Comparison of ENCODE assay signal across 23 cellular contexts in the genomic region with DNA sequence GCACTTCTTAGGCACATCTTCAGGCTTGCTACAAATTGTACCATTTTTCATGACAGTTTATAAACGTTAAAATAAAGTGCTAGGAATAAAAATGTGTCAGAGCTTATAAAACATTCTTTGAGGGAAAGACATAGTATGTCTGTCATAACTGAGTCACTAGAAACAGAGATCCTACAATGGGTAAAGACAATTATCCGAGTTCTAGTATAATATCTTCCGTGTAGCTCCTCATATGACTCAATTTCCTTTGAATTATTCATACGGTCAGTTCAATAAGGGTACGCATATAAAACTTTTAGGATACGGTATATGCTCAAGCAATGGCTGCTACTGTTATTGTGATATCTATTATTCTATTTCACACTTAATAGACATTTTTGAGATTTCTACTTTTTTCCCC.
"Had no signal": no experiment of that assay in that cellular context is flagged by ENCODE, and none has a peak within 500 bp of the region (broad histone marks: within the 10 kb centered on the region; RNA-seq: fewer than 3 reads in every experiment).

No MANE protein-coding gene starts in this region.

- ATAC-seq: heart left ventricle; left colon; left ventricle myocardium superior; natural killer cell treated with Interleukin-12 subunit alpha and Interleukin-12 subunit beta and Interleukin-15 and Interleukin-18, amount 100 ng/mL, for 72 hours; right cardiac atrium had no signal

- H3K27me3 ChIP-seq: dorsolateral prefrontal cortex, esophagus squamous epithelium, heart left ventricle, neural progenitor cell, ovary, suprapubic skin, thyroid gland had no signal

- H3K9me3 ChIP-seq: esophagus squamous epithelium, ovary, suprapubic skin, thyroid gland had no signal

- H3K4me2 ChIP-seq: neural progenitor cell had no signal

- H3K4me1 ChIP-seq: esophagus squamous epithelium, heart left ventricle, neural progenitor cell, suprapubic skin, thyroid gland had no signal

- H3K27ac ChIP-seq: dorsolateral prefrontal cortex, esophagus squamous epithelium, heart left ventricle, neural progenitor cell, ovary, suprapubic skin, thyroid gland had no signal

- DNase-seq: cortex of kidney; dorsolateral prefrontal cortex; effector CD8-positive, alpha-beta T cell; esophagus squamous epithelium; foreskin melanocyte; heart left ventricle; hippocampal formation; left colon; left ventricle myocardium superior; mesenchymal stem cell; midbrain; nucleus accumbens; ovary; right cardiac atrium; small intestine; stimulated activated CD4-positive, alpha-beta T cell treated with anti-CD3 and anti-CD28 coated beads, Interleukin-12 subunit alpha, Interleukin-12 subunit beta, amount 100 ng/mL, for 4 hours; stimulated activated naive CD4-positive, alpha-beta T cell treated with Interleukin-2 at 50 U/mL for 16 hours; thyroid gland had no signal

- H3K36me3 ChIP-seq: esophagus squamous epithelium, heart left ventricle, neural progenitor cell, ovary, suprapubic skin, thyroid gland had no signal

- H3K4me3 ChIP-seq: dorsolateral prefrontal cortex, esophagus squamous epithelium, heart left ventricle, lung, neural progenitor cell, ovary, suprapubic skin, thyroid gland had no signal

- H2AFZ ChIP-seq: neural progenitor cell had no signal

- H3K9ac ChIP-seq: neural progenitor cell had no signal

- FAIRE-seq: small intestine, urothelium cell line had no signal
